ENCODE assay signal across 27 cellular contexts in the genomic region with DNA sequence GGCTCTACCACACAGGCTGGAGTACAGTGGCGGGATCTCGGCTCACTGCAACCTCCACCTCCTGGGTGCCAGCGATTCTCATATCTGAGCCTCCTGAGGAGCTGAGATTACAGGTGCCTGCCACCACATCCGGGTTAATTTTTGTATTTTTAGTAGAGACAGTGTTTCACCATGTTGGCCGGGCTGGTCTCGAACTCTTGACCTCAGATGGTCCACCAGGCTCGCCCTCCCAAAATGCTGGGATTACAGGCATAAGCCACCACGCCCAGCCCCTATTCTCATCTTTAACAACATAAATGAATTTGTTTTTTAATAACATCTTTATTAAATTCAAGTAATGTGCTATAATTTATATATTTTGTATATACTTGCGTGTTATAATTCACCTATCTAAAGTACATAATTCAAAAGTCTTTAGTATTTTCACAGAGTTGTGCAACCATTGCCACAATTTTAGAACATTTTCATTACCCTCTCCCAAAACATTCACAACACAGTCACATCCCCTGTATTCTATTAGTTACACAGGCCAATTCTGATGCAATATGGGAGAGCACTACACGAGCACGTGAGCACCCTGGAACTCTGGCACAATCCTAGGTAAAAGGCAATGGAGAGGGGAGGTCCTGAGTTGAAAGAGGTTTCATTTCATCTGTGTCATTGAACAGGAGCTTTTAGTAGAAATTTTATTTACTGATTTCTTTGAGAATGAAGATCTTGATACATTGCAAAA.
"Had no signal": no experiment of that assay in that cellular context is flagged by ENCODE, and none has a peak within 500 bp of the region (broad histone marks: within the 10 kb centered on the region; RNA-seq: fewer than 3 reads in every experiment).

No MANE protein-coding gene starts in this region.

- H3K4me1 ChIP-seq: adrenal gland had no signal

- DNase-seq: activated CD4-positive, alpha-beta memory T cell treated with anti-CD3 and anti-CD28 coated beads for 36 hours; activated CD4-positive, alpha-beta T cell treated with anti-CD3 and anti-CD28 coated beads, Interleukin-2, amount 10 ng/mL, durations not matched to agents 7 days and 5 days; activated CD4-positive, CD25-positive, alpha-beta regulatory T cell; activated CD8-positive, alpha-beta memory T cell treated with anti-CD3 and anti-CD28 coated beads for 24 hours; activated gamma-delta T cell treated with Interleukin-2 at 50 U/mL for 16 hours; activated naive CD4-positive, alpha-beta T cell treated with anti-CD3 and anti-CD28 coated beads, Interleukin-2, amount 10 ng/mL, durations not matched to agents 7 days and 5 days; activated naive CD8-positive, alpha-beta T cell treated with anti-CD3 and anti-CD28 coated beads for 36 hours; activated T-cell treated with anti-CD3 and anti-CD28 coated beads, Interleukin-2, amount 50 U/mL, for 4 hours; adrenal gland; anterior cingulate cortex; caudate nucleus; Karpas-422; MM.1S; NCI-H1092; NCI-H1417; NCI-H1930; NCI-H2107; NCI-H2171 treated with DMSO at 0.1 percent for 48 hours; NCI-H226; NCI-H526 treated with DMSO at 0.1 percent for 48 hours; NCI-H82; NK-92 treated with Interleukin-12 subunit alpha and Interleukin-12 subunit beta, amount 100 ng/mL, for 24 hours; PC-9; SHP77 treated with DMSO at 0.1 percent for 48 hours; T-helper 17 cell; T-helper 9 cell had no signal

- ATAC-seq: activated T-cell treated with anti-CD3 and anti-CD28 coated beads, Interleukin-2, amount 50 U/mL, for 4 hours; T-helper 17 cell had no signal

- H3K27me3 ChIP-seq: adrenal gland had no signal

- H3K9me3 ChIP-seq: adrenal gland had no signal

- H3K36me3 ChIP-seq: adrenal gland had no signal

- H3K4me3 ChIP-seq: adrenal gland, PC-9 had no signal

- H3K27ac ChIP-seq: adrenal gland, PC-9 had no signal

- FAIRE-seq: TTC549 had no signal
